In the genomic region with DNA sequence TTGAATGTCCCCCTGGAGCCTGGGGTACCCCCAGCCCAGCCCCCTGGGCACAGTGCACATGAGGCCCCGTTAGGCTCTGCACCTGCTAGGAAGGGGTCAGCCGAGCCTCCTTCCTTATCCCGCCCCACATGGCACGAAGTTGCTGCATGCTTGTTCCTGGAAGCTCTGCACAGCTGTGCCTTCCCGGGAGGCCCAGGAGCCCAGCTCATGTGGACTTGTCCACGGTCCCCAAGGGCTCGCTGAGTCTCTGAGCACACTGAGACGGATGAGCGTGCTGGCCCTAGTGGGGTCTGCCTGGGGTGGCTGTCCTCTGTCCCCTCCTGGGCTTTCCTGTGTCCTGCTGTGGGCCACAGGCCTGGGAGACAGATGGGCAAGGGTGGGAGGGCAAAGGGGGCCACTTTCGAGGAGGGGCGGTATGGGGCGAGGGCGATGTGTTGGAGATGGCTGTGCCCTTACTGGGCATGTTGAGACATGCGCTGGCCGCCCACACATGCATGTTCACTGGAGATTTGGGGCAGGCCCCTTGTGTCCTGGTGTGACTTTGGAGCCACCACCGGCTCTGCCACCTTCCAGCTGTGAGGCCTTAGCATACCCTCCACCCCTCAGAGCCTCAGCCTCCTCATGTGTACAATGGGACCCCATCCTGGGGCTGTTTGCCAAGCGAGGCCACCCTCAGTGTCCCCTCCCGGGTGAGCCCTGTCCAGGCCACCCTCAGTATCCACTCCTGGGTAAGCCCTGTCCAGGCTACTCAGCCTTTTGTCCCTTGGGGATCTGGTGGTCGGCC, we compare ENCODE assay signal across 34 cellular contexts.
DNase-seq lines count a peak whose midpoint lies in the region; ATAC-seq, FAIRE-seq and TF ChIP-seq lines count a peak whose summit lies in the region.
"Had no signal": no experiment of that assay in that cellular context is flagged by ENCODE, and none has a peak within 500 bp of the region (broad histone marks: within the 10 kb centered on the region; RNA-seq: fewer than 3 reads in every experiment).

No MANE protein-coding gene starts in this region.

- RAD21 ChIA-PET in GM12878 (lab: Charles Lee; ENCODE audit: unreplicated experiment), result no interaction called here

- POLR2A ChIA-PET in activated CD4-positive, alpha-beta memory T cell treated with anti-CD3 and anti-CD28 coated beads for 36 hours (lab: Charles Lee), result no interaction called here
- POLR2A ChIA-PET in activated CD4-positive, alpha-beta memory T cell treated with anti-CD3 and anti-CD28 coated beads, Interleukin-2, amount 10 ng/mL, durations not matched to agents 7 days and 5 days (lab: Charles Lee), result no interaction called here
- POLR2A ChIA-PET in GM12878 (lab: Charles Lee), result no interaction called here

- no TSS peak for BruUV-seq in GM12878 (replicated peaks; lab: Mats Ljungman, UMichigan)

- no peaks in the 10 kb centered on the region for H3K36me3 Mint-ChIP-seq in activated CD4-positive, alpha-beta memory T cell treated with anti-CD3 and anti-CD28 coated beads for 36 hours
- H3K36me3 Mint-ChIP-seq in activated CD4-positive, alpha-beta memory T cell treated with anti-CD3 and anti-CD28 coated beads, Interleukin-2, amount 10 ng/mL, durations not matched to agents 7 days and 5 days (ENCODE audit: low read depth), result no peaks in the 10 kb centered on the region
- H3K36me3 Mint-ChIP-seq: activated naive CD8-positive, alpha-beta T cell treated with anti-CD3 and anti-CD28 coated beads, Interleukin-2, amount 10 ng/mL, durations not matched to agents 7 days and 5 days had no signal

- no peaks in the 10 kb centered on the region for H3K9me3 Mint-ChIP-seq in activated CD4-positive, alpha-beta memory T cell treated with anti-CD3 and anti-CD28 coated beads for 36 hours
- no peaks in the 10 kb centered on the region for H3K9me3 Mint-ChIP-seq in activated CD4-positive, alpha-beta memory T cell treated with anti-CD3 and anti-CD28 coated beads, Interleukin-2, amount 10 ng/mL, durations not matched to agents 7 days and 5 days
- H3K9me3 Mint-ChIP-seq: activated naive CD8-positive, alpha-beta T cell treated with anti-CD3 and anti-CD28 coated beads, Interleukin-2, amount 10 ng/mL, durations not matched to agents 7 days and 5 days; nephron had no signal

- no peak overlapping the region for H3K27ac Mint-ChIP-seq in activated CD4-positive, alpha-beta memory T cell treated with anti-CD3 and anti-CD28 coated beads for 36 hours
- no peak overlapping the region for H3K27ac Mint-ChIP-seq in activated CD4-positive, alpha-beta memory T cell treated with anti-CD3 and anti-CD28 coated beads, Interleukin-2, amount 10 ng/mL, durations not matched to agents 7 days and 5 days
- H3K27ac Mint-ChIP-seq: activated naive CD8-positive, alpha-beta T cell treated with anti-CD3 and anti-CD28 coated beads, Interleukin-2, amount 10 ng/mL, durations not matched to agents 7 days and 5 days; nephron had no signal

- H3K4me2 ChIP-seq in GM23248 (ENCODE audit: unreplicated experiment) (no peak overlapping the region), GM12878 (ENCODE audit: control insufficient read depth, insufficient read depth) (no peak overlapping the region), trophoblast cell (ENCODE audit: low read length) (no peak overlapping the region)
- H3K4me2 ChIP-seq: KMS-11, PC-9 had no signal

- no peak for TF ChIP-seq RAD21 in GM12878 (IDR thresholded peaks at IDR 0.05; ENCODE audit: insufficient read depth, low read depth, low read length)

- 0 out of 2 replicates have a peak, but pooled peaks cover 8% of the 10 kb centered on the region for H3F3A ChIP-seq in GM23248 (ENCODE audit: insufficient read depth)

- no peaks in the 10 kb centered on the region for H4K20me1 ChIP-seq in GM23248 (ENCODE audit: insufficient read depth)
- H4K20me1 ChIP-seq in GM12878 (ENCODE audit: control insufficient read depth, insufficient read depth), result no peaks in the 10 kb centered on the region

- no peak overlapping the region for H4K12ac ChIP-seq in trophoblast cell (ENCODE audit: low read depth, low read length)

- FAIRE-seq in GM12878 (lab: Jason Lieb, UNC), result no peak
- FAIRE-seq: small intestine, urothelium cell line had no signal

- H3K9me2 ChIP-seq in GM23248 (ENCODE audit: insufficient read depth), result no peaks in the 10 kb centered on the region

- peak overlapping the region; percentile 18 for H2BK120ac ChIP-seq in trophoblast cell (ENCODE audit: insufficient read depth, low read length, poor library complexity)

- H3K4me3 ChIP-seq in GM23248 (no peak overlapping the region), GM12878 (no peak overlapping the region), trophoblast cell (ENCODE audit: low read depth, low read length) (no peak overlapping the region)
- H3K4me3 ChIP-seq: cardiac muscle cell, colonic mucosa, ovary, PC-9, testis had no signal

- SMC1A ChIA-PET in GM12878 (lab: Charles Lee; ENCODE audit: uncharacterized antibody, unreplicated experiment), result no interaction called here

- H3K4me1 Mint-ChIP-seq in activated CD4-positive, alpha-beta memory T cell treated with anti-CD3 and anti-CD28 coated beads for 36 hours (ENCODE audit: low read depth), result no peaks in the 10 kb centered on the region
- H3K4me1 Mint-ChIP-seq in activated CD4-positive, alpha-beta memory T cell treated with anti-CD3 and anti-CD28 coated beads, Interleukin-2, amount 10 ng/mL, durations not matched to agents 7 days and 5 days, result no peaks in the 10 kb centered on the region

- CTCF ChIA-PET in activated CD4-positive, alpha-beta memory T cell treated with anti-CD3 and anti-CD28 coated beads for 36 hours (lab: Charles Lee), result no interaction called here
- CTCF ChIA-PET in activated CD4-positive, alpha-beta memory T cell treated with anti-CD3 and anti-CD28 coated beads, Interleukin-2, amount 10 ng/mL, durations not matched to agents 7 days and 5 days (lab: Charles Lee), result no interaction called here
- CTCF ChIA-PET in GM12878 (lab: Yijun Ruan, JAX), result interaction anchor here (1.0 kb wide), 1 partner anchor 18 kb away, joined by 4 read pairs; no protein-coding TSS in a partner anchor

- H3K18ac ChIP-seq in trophoblast cell (ENCODE audit: low read length), result no peak overlapping the region

- DNase-seq in activated CD4-positive, alpha-beta memory T cell treated with anti-CD3 and anti-CD28 coated beads for 36 hours, result peak; percentile 17
- no peak for DNase-seq in activated CD4-positive, alpha-beta memory T cell treated with anti-CD3 and anti-CD28 coated beads, Interleukin-2, amount 10 ng/mL, durations not matched to agents 7 days and 5 days
- DNase-seq in GM23248 (peak; percentile 12), GM12878 (ENCODE audit: low read depth, low spot score) (no peak), trophoblast cell (no peak), A172 (ENCODE audit: low spot score) (no peak)
- DNase-seq: activated CD4-positive, CD25-positive, alpha-beta regulatory T cell treated with anti-CD3 and anti-CD28 coated beads, Interleukin-2, amount 50 U/mL, for 72 hours; activated effector memory CD4-positive, alpha-beta T cell treated with anti-CD3 and anti-CD28 coated beads, Interleukin-2, amount 50 U/mL, for 16 hours; activated naive CD8-positive, alpha-beta T cell treated with anti-CD3 and anti-CD28 coated beads, Interleukin-2, amount 10 ng/mL, durations not matched to agents 7 days and 5 days; activated T-cell treated with anti-CD3 and anti-CD28 coated beads, Interleukin-2, amount 50 U/mL, for 1 hour; aorta; colonic mucosa; COR-L47; DMS79; effector memory CD4-positive, alpha-beta T cell; H7; left colon; MM.1S; NCI-H1417; NCI-H2029; NCI-H526 treated with DMSO at 0.1 percent for 48 hours; ovary; PC-9; retina; Right ventricle myocardium superior; small intestine; stimulated activated naive CD4-positive, alpha-beta T cell treated with Interleukin-2 at 50 U/mL for 16 hours; testis had no signal

- H3K9ac ChIP-seq in GM23248 (no peak overlapping the region), GM12878 (ENCODE audit: control insufficient read depth, insufficient read depth, low read length) (no peak overlapping the region), trophoblast cell (ENCODE audit: low read length) (no peak overlapping the region)
- H3K9ac ChIP-seq: KMS-11 had no signal

- no peaks in the 10 kb centered on the region for H3K9me3 ChIP-seq in GM23248 (ENCODE audit: low read depth)
- H3K9me3 ChIP-seq in GM12878 (replicated peaks; ENCODE audit: control insufficient read depth, insufficient read depth, low read length), result no peaks in the 10 kb centered on the region
- peaks cover 3% of the 10 kb centered on the region for H3K9me3 ChIP-seq in trophoblast cell (ENCODE audit: insufficient read depth, low read depth, low read length)
- H3K9me3 ChIP-seq: colonic mucosa, ovary, testis had no signal

- H3K27ac ChIP-seq in GM23248, result no peak overlapping the region
- no peak overlapping the region for H3K27ac ChIP-seq in GM12878 (ENCODE audit: control insufficient read depth, insufficient read depth)
- H3K27ac ChIP-seq in trophoblast cell (ENCODE audit: low read depth, low read length), result no peak overlapping the region
- H3K27ac ChIP-seq: cardiac muscle cell, colonic mucosa, KMS-11, ovary, PC-9, testis had no signal

- H2AFZ ChIP-seq in GM23248 (no peak overlapping the region), GM12878 (ENCODE audit: control insufficient read depth, low read depth, low read length) (no peak overlapping the region), trophoblast cell (ENCODE audit: insufficient read depth, low read length, poor library complexity) (no peak overlapping the region)
- H2AFZ ChIP-seq: PC-9 had no signal

- H2BK12ac ChIP-seq in trophoblast cell (ENCODE audit: low read length), result no peak overlapping the region

- H2BK5ac ChIP-seq in trophoblast cell (ENCODE audit: low read depth, low read length, poor library complexity), result no peak overlapping the region

- H3K23ac ChIP-seq in trophoblast cell (ENCODE audit: low read length), result no peak overlapping the region

- peak overlapping the region; percentile 4 for H3K4ac ChIP-seq in trophoblast cell (ENCODE audit: low read depth, low read length)

- 72 to 76% methylated on average over 12 to 19 of the region's 19 CpGs for WGBS in GM23248 (ENCODE audit: low coverage in 1 of 2, low lambda C conversion rate in 2 of 2, missing lambda C conversion rate in 2 of 2), 2 experiments
- 18% methylated on average over 19 of the region's 19 CpGs for WGBS in GM12878 (ENCODE audit: insufficient coverage, insufficient replicate concordance, low lambda C conversion rate, missing lambda C conversion rate)
- no CpG with 5 or more reads among the region's 19 CpGs for WGBS in trophoblast cell (ENCODE audit: extremely low coverage, insufficient coverage, insufficient read length)

- H3K4me1 ChIP-seq in GM23248 (ENCODE audit: insufficient read depth), result peaks cover 14% of the 10 kb centered on the region
- H3K4me1 ChIP-seq in GM12878 (ENCODE audit: control insufficient read depth, insufficient read depth, low read length), result no peaks in the 10 kb centered on the region
- H3K4me1 ChIP-seq in trophoblast cell (ENCODE audit: control insufficient read depth in 1 of 2, insufficient read depth in 2 of 2, low read length in 2 of 2), result no peaks in the 10 kb centered on the region
- H3K4me1 ChIP-seq: colonic mucosa had no signal

- in situ Hi-C loops in GM23248 (cut with MboI) (loop anchor here (25.0 kb wide), 1 partner anchor 515 kb away; the partner anchor contains the start of gene SORCS2), GM12878 (cut with MboI) (no loop called here)

- H2AK5ac ChIP-seq in trophoblast cell (ENCODE audit: low read length), result no peak overlapping the region

- no peak for TF ChIP-seq CTCF in GM12878 (IDR thresholded peaks at IDR 0.05 in 2 of 3, conservative IDR thresholded peaks at IDR 0.05 in 1 of 3; ENCODE audit: control insufficient read depth in 2 of 3, extremely low read depth in 1 of 3, insufficient read depth in 1 of 3, low read depth in 3 of 3, low read length in 3 of 3)

- peaks cover 13% of the 10 kb centered on the region for H3K27me3 Mint-ChIP-seq in activated CD4-positive, alpha-beta memory T cell treated with anti-CD3 and anti-CD28 coated beads for 36 hours
- peaks cover 5% of the 10 kb centered on the region for H3K27me3 Mint-ChIP-seq in activated CD4-positive, alpha-beta memory T cell treated with anti-CD3 and anti-CD28 coated beads, Interleukin-2, amount 10 ng/mL, durations not matched to agents 7 days and 5 days

- no peak for TF ChIP-seq EP300 in GM12878 (IDR thresholded peaks at IDR 0.05; ENCODE audit: borderline replicate concordance in 1 of 2, control insufficient read depth in 1 of 2, low read depth in 2 of 2, low read length in 2 of 2)

- H3K79me1 ChIP-seq in trophoblast cell (ENCODE audit: low read length), result peaks cover 3% of the 10 kb centered on the region

- H3K27me3 ChIP-seq in GM23248 (replicated peaks; ENCODE audit: insufficient read depth) (no peaks in the 10 kb centered on the region), GM12878 (replicated peaks in 1 of 2; ENCODE audit: control insufficient read depth in 2 of 2, insufficient read depth in 2 of 2, low read length in 1 of 2) (no peaks in the 10 kb centered on the region), trophoblast cell (ENCODE audit: insufficient read depth, low read length) (no peaks in the 10 kb centered on the region)
- H3K27me3 ChIP-seq: cardiac muscle cell, colonic mucosa, ovary, testis had no signal

- H4K91ac ChIP-seq in trophoblast cell (ENCODE audit: low read depth, low read length), result peak overlapping the region; percentile 63

- no peaks in the 10 kb centered on the region for H3K36me3 ChIP-seq in GM23248 (ENCODE audit: low read depth)
- no peaks in the 10 kb centered on the region for H3K36me3 ChIP-seq in GM12878 (ENCODE audit: control insufficient read depth in 2 of 2, insufficient read depth in 2 of 2, low read length in 1 of 2)
- no peaks in the 10 kb centered on the region for H3K36me3 ChIP-seq in trophoblast cell (ENCODE audit: control insufficient read depth in 1 of 2, insufficient read depth in 2 of 2, low read length in 2 of 2)
- H3K36me3 ChIP-seq: cardiac muscle cell, colonic mucosa, ovary had no signal

- H3K4me3 Mint-ChIP-seq in activated CD4-positive, alpha-beta memory T cell treated with anti-CD3 and anti-CD28 coated beads for 36 hours, result no peak overlapping the region
- H3K4me3 Mint-ChIP-seq in activated CD4-positive, alpha-beta memory T cell treated with anti-CD3 and anti-CD28 coated beads, Interleukin-2, amount 10 ng/mL, durations not matched to agents 7 days and 5 days, result no peak overlapping the region
- H3K4me3 Mint-ChIP-seq: activated naive CD8-positive, alpha-beta T cell treated with anti-CD3 and anti-CD28 coated beads, Interleukin-2, amount 10 ng/mL, durations not matched to agents 7 days and 5 days; nephron had no signal

- no peak overlapping the region for H4K8ac ChIP-seq in trophoblast cell (ENCODE audit: low read depth, low read length)

- no peak for TF ChIP-seq POLR2A in GM12878 (IDR thresholded peaks at IDR 0.05; ENCODE audit: low read depth, low read length)

- H3K79me2 ChIP-seq in GM23248 (ENCODE audit: insufficient read depth) (no peaks in the 10 kb centered on the region), GM12878 (ENCODE audit: control insufficient read depth, insufficient read depth, low read length) (no peaks in the 10 kb centered on the region), trophoblast cell (ENCODE audit: control insufficient read depth, insufficient read depth, low read length, poor library complexity) (no peaks in the 10 kb centered on the region)

- intact Hi-C loops in activated CD4-positive, alpha-beta memory T cell treated with anti-CD3 and anti-CD28 coated beads for 36 hours (cut with micrococcal nuclease), result no loop called here
- intact Hi-C loops in GM12878 (cut with micrococcal nuclease; ENCODE audit: unreplicated experiment), result no loop called here

- ATAC-seq in GM12878 (peak; percentile 17; the same call in 2 of the 3 replicates), GM21737 (IDR thresholded peaks at IDR 0.05; ENCODE audit: unreplicated experiment) (no peak), GM21381 (IDR thresholded peaks at IDR 0.05; ENCODE audit: unreplicated experiment) (no peak)
- ATAC-seq: left colon had no signal

- H3K14ac ChIP-seq in trophoblast cell (ENCODE audit: low read length), result no peak overlapping the region

Comparison
In these comparisons a context has a peak if more than half of its experiments do, and no peak if none do; other contexts are left out.
1. DNase-seq: peak in activated CD4-positive, alpha-beta memory T cell treated with anti-CD3 and anti-CD28 coated beads for 36 hours (single experiment) and GM23248 (single experiment); none in activated CD4-positive, alpha-beta memory T cell treated with anti-CD3 and anti-CD28 coated beads, Interleukin-2, amount 10 ng/mL, durations not matched to agents 7 days and 5 days (single experiment), GM12878 (single experiment), trophoblast cell (0 of 2) and A172 (single experiment).